ENCODE assay signal across 1 cellular context in genomic region chr3:126891791-126892190, GRCh38.
TF ChIP-seq lines count a peak whose summit lies in the region.

No MANE protein-coding gene starts in this region.

TF ChIP-seq in GM23338, 12 proteins besides CTCF, POLR2A, EP300 and RAD21 (continued from another document):
- no peak for TF ChIP-seq EZH2 (IDR thresholded peaks at IDR 0.05; ENCODE audit: low read depth, unreplicated experiment)
- TF ChIP-seq ETS1 (IDR thresholded peaks at IDR 0.05): no peak
- TF ChIP-seq JUNB (IDR thresholded peaks at IDR 0.05; ENCODE audit: unreplicated experiment): no peak
- TF ChIP-seq ZNF462 (CRISPR knock-in tag; IDR thresholded peaks at IDR 0.05): no peak
- no peak for TF ChIP-seq POLR2AphosphoS5 (IDR thresholded peaks at IDR 0.05; ENCODE audit: low read depth)
- no peak for TF ChIP-seq ZNF331 (CRISPR knock-in tag; IDR thresholded peaks at IDR 0.05; ENCODE audit: low read depth)
